In the genomic region with DNA sequence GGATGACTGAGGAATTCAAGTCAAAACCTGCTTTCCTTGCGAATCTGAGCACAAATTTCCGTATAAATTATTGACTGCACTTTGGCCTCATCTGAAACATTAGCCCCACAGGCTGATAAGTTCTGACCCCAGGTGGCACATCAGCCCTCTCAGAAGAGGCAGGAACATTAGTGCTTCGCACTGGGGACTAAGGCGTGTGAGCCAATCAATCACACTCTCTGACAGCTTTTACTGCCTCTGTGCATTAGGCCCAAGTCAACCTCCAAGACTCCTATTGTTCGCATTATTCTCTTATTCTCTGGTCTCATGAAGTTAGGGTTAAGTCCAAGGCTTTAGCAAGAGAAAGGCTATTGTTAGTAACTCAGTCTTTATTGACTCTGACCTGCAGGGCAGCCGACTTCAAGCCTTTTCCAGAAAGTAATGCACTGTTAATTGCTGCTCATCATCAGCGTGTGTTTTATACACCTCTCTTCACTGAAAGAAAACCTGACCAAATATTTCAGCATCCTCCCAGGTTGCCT, we compare ENCODE assay signal across 8 cellular contexts.
A peak's percentile ranks its signal among the peaks of the same experiment; 100 is the strongest.
DNase-seq lines count a peak whose midpoint lies in the region; ATAC-seq, FAIRE-seq and TF ChIP-seq lines count a peak whose summit lies in the region.

No MANE protein-coding gene starts in this region.

- no peak overlapping the region for H3K56ac ChIP-seq in H9 (ENCODE audit: insufficient read length, low read depth, low read length)

- no peak overlapping the region for H2BK5ac ChIP-seq in H9 (ENCODE audit: insufficient read length, low read length)

- H3T11ph ChIP-seq in H9 (ENCODE audit: low read length): no peak overlapping the region

- H3K79me1 ChIP-seq in H9 (ENCODE audit: insufficient read depth, low read depth, low read length, poor library complexity, severe bottlenecking): no peaks in the 10 kb centered on the region

- H2AK5ac ChIP-seq in H9 (ENCODE audit: insufficient read length, low read length): no peak overlapping the region

- no peak for TF ChIP-seq CTCF in H9 (conservative IDR thresholded peaks at IDR 0.05)
- TF ChIP-seq CTCF in endothelial cell (IDR thresholded peaks at IDR 0.05; ENCODE audit: unreplicated experiment): no peak
- TF ChIP-seq CTCF in pancreas (IDR thresholded peaks at IDR 0.05): no peak

- intact Hi-C loops in pancreas (cut with DNase I): loop anchor here in 1 of 3 donors (10.0 kb wide), 1 partner anchor 72 kb away; no protein-coding TSS in a partner anchor

- H3K18ac ChIP-seq in H9 (ENCODE audit: insufficient read length, low read depth, low read length): no peak overlapping the region

- H3K79me2 ChIP-seq in H9 (ENCODE audit: insufficient read depth, low read length): peaks cover 5% of the 10 kb centered on the region; the same call in 1 of the 2 replicates

- peak overlapping the region; percentile 4 for H3K4me2 ChIP-seq in H9 (ENCODE audit: insufficient read depth, insufficient read length, low read length)

- H3K4me1 Mint-ChIP-seq in H9: peaks cover 88 to 92% of the 10 kb centered on the region in 2 experiments
- peaks cover 68% of the 10 kb centered on the region for H3K4me1 Mint-ChIP-seq in endothelial cell (ENCODE audit: unreplicated experiment)

- no peak overlapping the region for H3K4ac ChIP-seq in H9 (ENCODE audit: low read depth, low read length)

- H3K9ac ChIP-seq in H9 (ENCODE audit: extremely low read depth, insufficient read length, low read length): no peak overlapping the region

- no peak overlapping the region for H4K91ac ChIP-seq in H9 (ENCODE audit: insufficient read length, low read depth, low read length)

- no peak overlapping the region for H2BK15ac ChIP-seq in H9 (ENCODE audit: low read depth, low read length)

- no peak overlapping the region for H3K23ac ChIP-seq in H9 (ENCODE audit: insufficient read length, low read depth, low read length)

- H3K4me1 ChIP-seq in H9 (ENCODE audit: insufficient read depth, low read length) (peaks cover 25% of the 10 kb centered on the region; the same call in 1 of the 2 replicates), pancreas (peaks cover 56 to 76% (median 58%) of the 10 kb centered on the region in 3 donors)

- H2AFZ ChIP-seq in H9 (ENCODE audit: low read length): no peak overlapping the region

- no peaks in the 10 kb centered on the region for H3K36me3 ChIP-seq in pancreas

- FAIRE-seq in pancreas (lab: Jason Lieb, UNC): no peak

- H4K8ac ChIP-seq in H9 (replicated peaks; ENCODE audit: insufficient read length, low read depth, low read length): no peak overlapping the region

- no peaks in the 10 kb centered on the region for H3K9me3 ChIP-seq in H9 (ENCODE audit: control insufficient read depth, low read depth, low read length)
- H3K9me3 ChIP-seq in pancreas: no peaks in the 10 kb centered on the region

- WGBS in H9 (ENCODE audit: extremely low coverage, insufficient read length, low lambda C conversion rate): no CpG with 5 or more reads among the region's 7 CpGs
- WGBS in pancreas, 2 donors: 16 to 19% methylated on average over 7 of the region's 7 CpGs

- H3K27ac Mint-ChIP-seq in H9 (peak overlapping the region; percentile 62 to 99 (median 92)), endothelial cell (ENCODE audit: unreplicated experiment) (peak overlapping the region; percentile 77)

- no peak overlapping the region for H2BK120ac ChIP-seq in H9 (ENCODE audit: low read depth, low read length, poor library complexity, severe bottlenecking)

- no peaks in the 10 kb centered on the region for H4K20me1 ChIP-seq in H9 (ENCODE audit: control insufficient read depth, insufficient read depth, insufficient read length)

- no peak overlapping the region for H4K5ac ChIP-seq in H9 (ENCODE audit: insufficient read length, low read depth, low read length)

- H3K23me2 ChIP-seq in H9 (ENCODE audit: insufficient read length, low read depth, low read length, poor library complexity, severe bottlenecking): no peaks in the 10 kb centered on the region

- H3K27me3 Mint-ChIP-seq in H9 (ENCODE audit: low read depth): no peaks in the 10 kb centered on the region
- peaks cover 5% of the 10 kb centered on the region for H3K27me3 Mint-ChIP-seq in endothelial cell (ENCODE audit: unreplicated experiment)

- H3K14ac ChIP-seq in H9 (ENCODE audit: insufficient read depth, low read length): no peak overlapping the region

- H3K27me3 ChIP-seq in H9 (ENCODE audit: insufficient read depth, low read length): no peaks in the 10 kb centered on the region
- no peaks in the 10 kb centered on the region for H3K27me3 ChIP-seq in pancreas

- no peak overlapping the region for H2BK20ac ChIP-seq in H9 (ENCODE audit: low read depth, low read length, poor library complexity, severe bottlenecking)

- ATAC-seq in pancreas (peak; percentile 47 to 63 (median 52)), HG02973 (IDR thresholded peaks at IDR 0.05; ENCODE audit: unreplicated experiment) (no peak), HG02642 (IDR thresholded peaks at IDR 0.05; ENCODE audit: poor library complexity, unreplicated experiment) (no peak)

- H3K36me3 Mint-ChIP-seq in H9 (ENCODE audit: insufficient read depth in 1 of 3, low read depth in 3 of 3) (peaks cover 0 to 4% (median 4%) of the 10 kb centered on the region in 3 experiments; a peak in 2 of 7 replicates), endothelial cell (ENCODE audit: low read depth, unreplicated experiment) (no peaks in the 10 kb centered on the region)

- H3K27ac ChIP-seq in H9 (ENCODE audit: insufficient read length, low read depth, low read length) (no peak overlapping the region), pancreas (peak overlapping the region; percentile 38 to 85 (median 72))

- H3K4me3 Mint-ChIP-seq in H9 (peak overlapping the region; percentile 18 to 48; a peak in 2 of 5 replicates), endothelial cell (ENCODE audit: unreplicated experiment) (no peak overlapping the region)

- H2BK12ac ChIP-seq in H9 (ENCODE audit: insufficient read length, low read depth, low read length): no peak overlapping the region

- no peaks in the 10 kb centered on the region; a peak in 1 of 5 replicates for H3K9me3 Mint-ChIP-seq in H9
- H3K9me3 Mint-ChIP-seq in endothelial cell (ENCODE audit: unreplicated experiment): no peaks in the 10 kb centered on the region

- DNase-seq in H9 (no peak), NCI-H526 treated with DMSO at 0.1 percent for 48 hours (lab: John Stamatoyannopoulos, UW) (peak; percentile 51), endothelial cell (ENCODE audit: low spot score) (no peak), pancreas (peak in 1 of 6 donors; percentile 29)
- no peak for DNase-seq in stimulated activated CD4-positive, alpha-beta T cell treated with anti-CD3 and anti-CD28 coated beads, Interleukin-4, amount 100 ng/mL, for 4 hours
- no peak for DNase-seq in stimulated activated CD4-positive, alpha-beta T cell treated with anti-CD3 and anti-CD28 coated beads, Interleukin-1b, Interleukin-23, amount 100 ng/mL, for 48 hours

- peak overlapping the region in 1 of 4 donors; percentile 3 for H3K4me3 ChIP-seq in pancreas

Comparison
In these comparisons a context has a peak if more than half of its experiments do, and no peak if none do; other contexts are left out.
1. ATAC-seq: peak in pancreas (4 of 4); none in HG02973 (single experiment) and HG02642 (single experiment).